Comparison of ENCODE assay signal across 8 cellular contexts in the genomic region with DNA sequence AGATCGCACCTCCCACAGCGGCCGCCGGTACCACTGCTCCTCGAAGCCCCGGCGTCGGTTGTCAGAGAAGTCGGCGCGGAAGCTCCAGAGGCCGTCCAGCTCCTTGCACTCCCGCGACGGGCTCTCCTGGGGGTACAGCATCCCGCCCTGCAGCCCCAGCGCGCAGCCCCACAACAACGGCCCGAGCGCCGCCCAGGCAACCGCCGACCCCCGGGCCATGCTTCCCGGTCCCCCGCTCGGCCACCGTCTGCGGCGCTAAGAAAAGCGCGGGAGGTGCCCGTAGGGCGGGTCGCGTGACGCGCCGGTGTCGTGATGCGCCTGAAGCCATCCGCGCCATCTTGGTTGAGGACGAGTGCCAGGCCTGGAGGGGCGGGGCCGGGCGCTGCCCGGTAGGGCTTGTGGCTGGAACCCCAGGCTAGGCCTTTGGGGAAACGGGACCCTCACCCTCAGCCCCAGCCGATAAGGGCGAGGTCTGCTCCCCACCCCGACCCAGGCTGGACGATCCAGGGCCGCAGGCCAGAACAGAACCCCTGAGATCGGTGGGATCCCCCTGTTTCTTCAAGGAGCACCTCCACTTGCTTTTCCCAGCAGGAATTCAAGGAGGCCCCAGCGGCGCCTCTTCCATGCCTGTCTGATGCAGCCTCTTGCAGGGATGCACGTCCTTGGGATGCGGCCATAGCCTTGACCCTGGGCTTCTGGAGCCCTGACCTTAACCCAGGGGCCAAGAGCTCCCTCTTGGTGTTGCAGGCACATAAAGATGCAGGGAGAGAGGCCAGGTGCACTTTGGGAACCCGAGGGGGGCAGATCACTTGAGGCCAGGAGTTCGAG. TPM values are rescaled to one million over a fixed set of nuclear protein-coding genes. Genes with fewer than 3 reads are reported as not detected.
DNase-seq lines count a peak whose midpoint lies in the region; ATAC-seq, FAIRE-seq and TF ChIP-seq lines count a peak whose summit lies in the region.

A gene (minus strand): TSS at position 249 of the 828 bp plus-strand sequence. CDS start 30 bp downstream, at position 219.

- H3K4me1 ChIP-seq in Loucy (ENCODE audit: insufficient read depth, low read length, poor library complexity, severe bottlenecking), result no peaks in the 10 kb centered on the region
- peaks cover 12% of the 10 kb centered on the region for H3K4me1 ChIP-seq in RWPE2 (ENCODE audit: insufficient read depth, poor library complexity, severe bottlenecking)

- H3K4me2 ChIP-seq in Loucy (ENCODE audit: low read depth, low read length, poor library complexity, severe bottlenecking), result peak within 1 kb of the TSS; percentile 82

- peaks cover 17% of the 10 kb centered on the region for H3K36me3 Mint-ChIP-seq in activated T-helper 2 cell treated with anti-CD3 and anti-CD28 coated beads, Interferon-gamma antibody, Interleukin-2, Interleukin-4, amounts not matched to agents 10 μg/mL and 5 μg/mL and 100 μg/mL, durations not matched to agents 14 hours and 24 hours and 36 hours (ENCODE audit: low read depth)
- peaks cover 0 to 7% (median 0%) of the 10 kb centered on the region in 3 donors for H3K36me3 Mint-ChIP-seq in naive thymus-derived CD8-positive, alpha-beta T cell
- H3K36me3 Mint-ChIP-seq in stimulated activated naive B cell treated with anti-CD40 and anti-IgM and Interleukin-4, amounts not matched to agents 10 μg/mL and 1 μg/mL and 100 μg/mL, for 72 hours, result peaks cover 15% of the 10 kb centered on the region in 2 donors

- H3K4me3 ChIP-seq in Loucy (ENCODE audit: low read length, poor library complexity, severe bottlenecking) (peak within 1 kb of the TSS; percentile 78), RWPE2 (ENCODE audit: severe bottlenecking) (peak within 1 kb of the TSS; percentile 78), fibroblast of mammary gland (ENCODE audit: control insufficient read depth, low read depth, low read length) (peak within 1 kb of the TSS; percentile 76)

- peak; percentile 83 for ATAC-seq in RWPE2 (ENCODE audit: low read depth)
- ATAC-seq in naive thymus-derived CD8-positive, alpha-beta T cell, result peak; percentile 85 to 94
- ATAC-seq in stimulated activated naive B cell treated with anti-CD40 and anti-IgM and Interleukin-4, amounts not matched to agents 10 μg/mL and 1 μg/mL and 100 μg/mL, for 72 hours (replicated peaks), result peak; percentile 91 to 94

- no peaks in the 10 kb centered on the region for H3F3A ChIP-seq in Loucy (ENCODE audit: low read depth)

- peaks cover 7% of the 10 kb centered on the region for H3K4me1 Mint-ChIP-seq in activated T-helper 2 cell treated with anti-CD3 and anti-CD28 coated beads, Interferon-gamma antibody, Interleukin-2, Interleukin-4, amounts not matched to agents 10 μg/mL and 5 μg/mL and 100 μg/mL, durations not matched to agents 14 hours and 24 hours and 36 hours (ENCODE audit: low read depth)
- H3K4me1 Mint-ChIP-seq in naive thymus-derived CD8-positive, alpha-beta T cell, result peaks cover 0 to 22% (median 14%) of the 10 kb centered on the region in 4 donors
- H3K4me1 Mint-ChIP-seq in stimulated activated naive B cell treated with anti-CD40 and anti-IgM and Interleukin-4, amounts not matched to agents 10 μg/mL and 1 μg/mL and 100 μg/mL, for 72 hours, result peaks cover 8 to 22% of the 10 kb centered on the region in 2 donors

- H3K27ac Mint-ChIP-seq in activated T-helper 2 cell treated with anti-CD3 and anti-CD28 coated beads, Interferon-gamma antibody, Interleukin-2, Interleukin-4, amounts not matched to agents 10 μg/mL and 5 μg/mL and 100 μg/mL, durations not matched to agents 14 hours and 24 hours and 36 hours, result peak within 1 kb of the TSS; percentile 94
- peak within 1 kb of the TSS; percentile 63 to 92 (median 88) for H3K27ac Mint-ChIP-seq in naive thymus-derived CD8-positive, alpha-beta T cell
- peak within 1 kb of the TSS; percentile 79 for H3K27ac Mint-ChIP-seq in stimulated activated naive B cell treated with anti-CD40 and anti-IgM and Interleukin-4, amounts not matched to agents 10 μg/mL and 1 μg/mL and 100 μg/mL, for 72 hours

- no peak for FAIRE-seq in H54 (lab: Jason Lieb, UNC)

- H2AFZ ChIP-seq in Loucy (ENCODE audit: low read length), result peak within 1 kb of the TSS; percentile 97

- peak within 1 kb of the TSS; percentile 86 for H3K9ac ChIP-seq in Loucy (ENCODE audit: low read depth, low read length, poor library complexity, severe bottlenecking)

- H3K36me3 ChIP-seq in Loucy (ENCODE audit: insufficient read depth, low read length), result peaks cover 9% of the 10 kb centered on the region; the same call in 1 of the 2 replicates
- H3K36me3 ChIP-seq in RWPE2 (ENCODE audit: low read depth), result peaks cover 21% of the 10 kb centered on the region

- H3K9me3 ChIP-seq in Loucy (ENCODE audit: insufficient read depth, low read depth, low read length), result no peaks in the 10 kb centered on the region
- H3K9me3 ChIP-seq in RWPE2 (ENCODE audit: severe bottlenecking), result no peaks in the 10 kb centered on the region

- peaks cover 36% of the 10 kb centered on the region for H3K79me2 ChIP-seq in Loucy (ENCODE audit: insufficient read depth, low read length)

- H4K20me1 ChIP-seq in Loucy (ENCODE audit: insufficient read depth, low read length, poor library complexity, severe bottlenecking), result peaks cover 33% of the 10 kb centered on the region

- peak within 1 kb of the TSS; percentile 86 for H3K4me3 Mint-ChIP-seq in activated T-helper 2 cell treated with anti-CD3 and anti-CD28 coated beads, Interferon-gamma antibody, Interleukin-2, Interleukin-4, amounts not matched to agents 10 μg/mL and 5 μg/mL and 100 μg/mL, durations not matched to agents 14 hours and 24 hours and 36 hours (ENCODE audit: low read depth)
- H3K4me3 Mint-ChIP-seq in naive thymus-derived CD8-positive, alpha-beta T cell, result peak within 1 kb of the TSS; percentile 74 to 91 (median 84)
- peak within 1 kb of the TSS; percentile 85 to 91 for H3K4me3 Mint-ChIP-seq in stimulated activated naive B cell treated with anti-CD40 and anti-IgM and Interleukin-4, amounts not matched to agents 10 μg/mL and 1 μg/mL and 100 μg/mL, for 72 hours

- H3K9me2 ChIP-seq in Loucy (replicated peaks; ENCODE audit: low read depth, low read length), result no peaks in the 10 kb centered on the region

- peak; percentile 86 for DNase-seq in EL
- DNase-seq in H54 (ENCODE audit: insufficient read length, low spot score), result peak; percentile 73
- peak; percentile 85 for DNase-seq in RWPE2 (ENCODE audit: low spot score)
- DNase-seq in activated T-helper 2 cell treated with anti-CD3 and anti-CD28 coated beads, Interferon-gamma antibody, Interleukin-2, Interleukin-4, amounts not matched to agents 10 μg/mL and 5 μg/mL and 100 μg/mL, durations not matched to agents 14 hours and 24 hours and 36 hours (ENCODE audit: low spot score), result peak; percentile 86
- peak; percentile 86 for DNase-seq in fibroblast of mammary gland (ENCODE audit: low read depth)
- DNase-seq in naive thymus-derived CD8-positive, alpha-beta T cell, result peak; percentile 77 to 92 (median 87)
- peak; percentile 90 for DNase-seq in stimulated activated naive B cell treated with anti-CD40 and anti-IgM and Interleukin-4, amounts not matched to agents 10 μg/mL and 1 μg/mL and 100 μg/mL, for 72 hours

- POLR2A ChIA-PET in naive thymus-derived CD8-positive, alpha-beta T cell (lab: Charles Lee), result interaction anchor here (0.7 to 1.2 kb wide), 2 partner anchors 18 to 212 kb away, joined by 3 read pairs; no protein-coding TSS in a partner anchor

- no peaks in the 10 kb centered on the region for H3K27me3 Mint-ChIP-seq in activated T-helper 2 cell treated with anti-CD3 and anti-CD28 coated beads, Interferon-gamma antibody, Interleukin-2, Interleukin-4, amounts not matched to agents 10 μg/mL and 5 μg/mL and 100 μg/mL, durations not matched to agents 14 hours and 24 hours and 36 hours (ENCODE audit: low read depth)
- no peaks in the 10 kb centered on the region for H3K27me3 Mint-ChIP-seq in naive thymus-derived CD8-positive, alpha-beta T cell
- no peaks in the 10 kb centered on the region for H3K27me3 Mint-ChIP-seq in stimulated activated naive B cell treated with anti-CD40 and anti-IgM and Interleukin-4, amounts not matched to agents 10 μg/mL and 1 μg/mL and 100 μg/mL, for 72 hours

- intact Hi-C loops in activated T-helper 2 cell treated with anti-CD3 and anti-CD28 coated beads, Interferon-gamma antibody, Interleukin-2, Interleukin-4, amounts not matched to agents 10 μg/mL and 5 μg/mL and 100 μg/mL, durations not matched to agents 14 hours and 24 hours and 36 hours (cut with micrococcal nuclease), result loop anchor here (2.0 to 10.0 kb wide), 4 partner anchors 93 to 610 kb away; a partner anchor contains a TSS

- H3K9me3 Mint-ChIP-seq in activated T-helper 2 cell treated with anti-CD3 and anti-CD28 coated beads, Interferon-gamma antibody, Interleukin-2, Interleukin-4, amounts not matched to agents 10 μg/mL and 5 μg/mL and 100 μg/mL, durations not matched to agents 14 hours and 24 hours and 36 hours, result no peaks in the 10 kb centered on the region
- H3K9me3 Mint-ChIP-seq in naive thymus-derived CD8-positive, alpha-beta T cell, result no peaks in the 10 kb centered on the region
- H3K9me3 Mint-ChIP-seq in stimulated activated naive B cell treated with anti-CD40 and anti-IgM and Interleukin-4, amounts not matched to agents 10 μg/mL and 1 μg/mL and 100 μg/mL, for 72 hours, result no peaks in the 10 kb centered on the region

- no peaks in the 10 kb centered on the region for H3K27me3 ChIP-seq in Loucy (ENCODE audit: insufficient read depth, low read length, poor library complexity, severe bottlenecking)
- no peaks in the 10 kb centered on the region for H3K27me3 ChIP-seq in RWPE2 (ENCODE audit: insufficient read depth, poor library complexity, severe bottlenecking)

- peak; percentile 79 for TF ChIP-seq POLR2A in H54 (IDR thresholded peaks at IDR 0.05; ENCODE audit: low read depth, low read length)

- TF ChIP-seq CTCF in Loucy (conservative IDR thresholded peaks at IDR 0.05; ENCODE audit: low read length) (no peak), RWPE2 (IDR thresholded peaks at IDR 0.05; ENCODE audit: poor library complexity, severe bottlenecking) (no peak), fibroblast of mammary gland (conservative IDR thresholded peaks at IDR 0.05; ENCODE audit: control insufficient read depth, insufficient read depth, low read depth, low read length) (no peak)

- peak within 1 kb of the TSS; percentile 44 for H3K27ac ChIP-seq in RWPE2 (ENCODE audit: poor library complexity, severe bottlenecking)

RNA-seq across cellular contexts. Expression of the gene that starts here (rescaled TPM):
- 62.5 and 68.2 TPM in 2 replicates for total RNA-seq in activated T-helper 2 cell treated with anti-CD3 and anti-CD28 coated beads, Interferon-gamma antibody, Interleukin-2, Interleukin-4, amounts not matched to agents 10 μg/mL and 5 μg/mL and 100 μg/mL, durations not matched to agents 14 hours and 24 hours and 36 hours
- 10 to 100 TPM; 41.3 to 48.6 TPM for total RNA-seq in naive thymus-derived CD8-positive, alpha-beta T cell
- 10 to 100 TPM; 36.6 to 53.9 (median 49.6) TPM for polyA plus RNA-seq in naive thymus-derived CD8-positive, alpha-beta T cell

Comparison
In these comparisons a context has a peak if more than half of its experiments do, and no peak if none do; other contexts are left out.
1. Peak in every context shown above with its lines: DNase-seq, ATAC-seq, H3K4me3 ChIP-seq and H3K27ac ChIP-seq.